9 cellular contexts compared by ENCODE assay signal in genomic region chr12:15522574-15523187, GRCh38.
DNase-seq lines count a peak whose midpoint lies in the region; ATAC-seq and TF ChIP-seq lines count a peak whose summit lies in the region.
"Had no signal": no experiment of that assay in that cellular context is flagged by ENCODE, and none has a peak within 500 bp of the region (broad histone marks: within the 10 kb centered on the region; RNA-seq: fewer than 3 reads in every experiment).

No MANE protein-coding gene starts in this region.

- no peak overlapping the region for H3K27ac ChIP-seq in breast epithelium

- CTCF ChIA-PET in BJ (lab: Yijun Ruan, JAX) (interaction anchor here (0.6 to 1.9 kb wide), 9 partner anchors 10 to 798 kb away, joined by 3 to 27 read pairs (median 3); partner anchors contain the start of gene RERG), HEK293T (lab: Yijun Ruan, JAX) (interaction anchor here (0.7 to 1.1 kb wide), 3 partner anchors 14 to 295 kb away, joined by 3 to 6 read pairs (median 4); no protein-coding TSS in a partner anchor)

- H3K4me3 ChIP-seq in BJ (ENCODE audit: low read depth, low read length) (no peak overlapping the region), breast epithelium (no peak overlapping the region)
- H3K4me3 ChIP-seq: HAP-1 had no signal

- H3K4me3 Mint-ChIP-seq in memory B cell = no peak overlapping the region
- no peak overlapping the region for H3K4me3 Mint-ChIP-seq in stimulated activated naive CD8-positive, alpha-beta T cell treated with anti-CD3 and anti-CD28 coated beads, Interleukin-15, amount 100 ng/mL, for 72 hours

- H3K27me3 ChIP-seq in BJ (ENCODE audit: control insufficient read depth, insufficient read depth, low read length) (peaks cover 6% of the 10 kb centered on the region), breast epithelium (no peaks in the 10 kb centered on the region)

- no peak for TF ChIP-seq POLR2A in breast epithelium (IDR thresholded peaks at IDR 0.05)

- POLR2A ChIA-PET in BJ (lab: Charles Lee) (no interaction called here), HEK293T (lab: Yijun Ruan, JAX) (no interaction called here)

- no peaks in the 10 kb centered on the region for H3K4me1 ChIP-seq in breast epithelium
- H3K4me1 ChIP-seq: HAP-1 had no signal

- H3K36me3 ChIP-seq in BJ (ENCODE audit: control insufficient read depth, insufficient read depth, low read length) = no peaks in the 10 kb centered on the region
- H3K36me3 ChIP-seq in breast epithelium = no peaks in the 10 kb centered on the region
- H3K36me3 ChIP-seq: HAP-1 had no signal

- H3K36me3 Mint-ChIP-seq in memory B cell = no peaks in the 10 kb centered on the region

- peak; percentile 50 for TF ChIP-seq CTCF in BJ (IDR thresholded peaks at IDR 0.05; ENCODE audit: insufficient read depth, low read depth, low read length)
- TF ChIP-seq CTCF in breast epithelium (IDR thresholded peaks at IDR 0.05) = peak; percentile 24 to 56 (median 49)

- H3K9me3 ChIP-seq in breast epithelium = no peaks in the 10 kb centered on the region
- H3K9me3 ChIP-seq: HAP-1 had no signal

- intact Hi-C loops in breast epithelium (cut with DNase I; ENCODE audit: low total_unique reads) = no loop called here

- H3K9me3 Mint-ChIP-seq in memory B cell = no peaks in the 10 kb centered on the region
- peaks cover 0 to 2% of the 10 kb centered on the region in 2 donors for H3K9me3 Mint-ChIP-seq in stimulated activated naive CD8-positive, alpha-beta T cell treated with anti-CD3 and anti-CD28 coated beads, Interleukin-15, amount 100 ng/mL, for 72 hours

- H3K4me1 Mint-ChIP-seq in memory B cell = peaks cover 5% of the 10 kb centered on the region
- peaks cover 9% of the 10 kb centered on the region for H3K4me1 Mint-ChIP-seq in stimulated activated naive CD8-positive, alpha-beta T cell treated with anti-CD3 and anti-CD28 coated beads, Interleukin-15, amount 100 ng/mL, for 72 hours

- ATAC-seq in memory B cell (ENCODE audit: low read depth) (peak; percentile 31), GM21717 (IDR thresholded peaks at IDR 0.05; ENCODE audit: unreplicated experiment) (no peak)
- no peak for ATAC-seq in stimulated activated naive CD8-positive, alpha-beta T cell treated with anti-CD3 and anti-CD28 coated beads, Interleukin-15, amount 100 ng/mL, for 72 hours

- no peak for DNase-seq in BJ (ENCODE audit: low read depth)
- DNase-seq in HEK293T (ENCODE audit: extremely low spot score) = peak; percentile 39
- peak; percentile 49 for DNase-seq in NCI-H460 (ENCODE audit: extremely low read depth, low read depth)
- no peak for DNase-seq in breast epithelium (ENCODE audit: low spot score in 2 of 2)
- no peak for DNase-seq in memory B cell (ENCODE audit: low spot score in 2 of 2)
- no peak for DNase-seq in effector CD4-positive, alpha-beta T cell
- DNase-seq in stimulated activated naive CD8-positive, alpha-beta T cell treated with anti-CD3 and anti-CD28 coated beads, Interleukin-15, amount 100 ng/mL, for 72 hours = no peak

- H3K27ac Mint-ChIP-seq in memory B cell = no peak overlapping the region
- no peak overlapping the region for H3K27ac Mint-ChIP-seq in stimulated activated naive CD8-positive, alpha-beta T cell treated with anti-CD3 and anti-CD28 coated beads, Interleukin-15, amount 100 ng/mL, for 72 hours

- peaks cover 5% of the 10 kb centered on the region for H3K27me3 Mint-ChIP-seq in memory B cell
- H3K27me3 Mint-ChIP-seq in stimulated activated naive CD8-positive, alpha-beta T cell treated with anti-CD3 and anti-CD28 coated beads, Interleukin-15, amount 100 ng/mL, for 72 hours = peaks cover 41% of the 10 kb centered on the region

TF ChIP-seq in HEK293T, 16 proteins besides CTCF, POLR2A, EP300 and RAD21:
- TF ChIP-seq PKNOX1 (IDR thresholded peaks at IDR 0.05) = peak; percentile 81
- no peak for TF ChIP-seq ELF4 (IDR thresholded peaks at IDR 0.05)

Comparison
In these comparisons a context has a peak if more than half of its experiments do, and no peak if none do; other contexts are left out.
1. DNase-seq: peak in HEK293T (single experiment) and NCI-H460 (single experiment); none in BJ (single experiment), breast epithelium (0 of 2), memory B cell (0 of 2), effector CD4-positive, alpha-beta T cell (single experiment) and stimulated activated naive CD8-positive, alpha-beta T cell treated with anti-CD3 and anti-CD28 coated beads, Interleukin-15, amount 100 ng/mL, for 72 hours (0 of 2).